Comparison of ENCODE assay signal across 8 cellular contexts in the genomic region with DNA sequence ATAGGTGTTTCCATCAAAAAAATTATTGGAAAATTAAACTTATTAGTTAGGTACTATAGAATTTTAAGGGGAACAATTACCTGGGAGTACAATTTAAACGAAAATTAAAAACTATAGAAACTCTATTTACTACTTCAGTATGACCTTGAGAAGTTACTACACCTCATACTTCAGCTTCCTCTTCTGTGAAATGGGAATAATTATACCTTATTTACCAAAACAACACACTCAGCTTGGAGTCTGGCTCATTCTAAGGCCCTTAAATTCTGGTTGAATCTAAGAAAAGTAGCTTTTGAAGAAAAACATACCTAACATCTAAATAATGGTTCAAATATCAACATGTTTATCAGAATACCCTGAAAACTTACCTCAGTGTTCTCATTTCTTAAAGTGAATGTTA. TPM values are rescaled to one million over a fixed set of nuclear protein-coding genes. Genes with fewer than 3 reads are reported as not detected.
A peak's percentile ranks its signal among the peaks of the same experiment; 100 is the strongest.
DNase-seq lines count a peak whose midpoint lies in the region; ATAC-seq, FAIRE-seq and TF ChIP-seq lines count a peak whose summit lies in the region.
"Had no signal": no experiment of that assay in that cellular context is flagged by ENCODE, and none has a peak within 500 bp of the region (broad histone marks: within the 10 kb centered on the region; RNA-seq: fewer than 3 reads in every experiment).

No MANE protein-coding gene starts in this region.

- no peak for DNase-seq in DND-41
- DNase-seq in Panc1 (ENCODE audit: low read depth, low spot score), result no peak
- no peak for DNase-seq in effector memory CD8-positive, alpha-beta T cell
- no peak for DNase-seq in GM12891 (ENCODE audit: insufficient read length, low spot score)
- no peak for DNase-seq in endothelial cell (ENCODE audit: low spot score)
- DNase-seq: NCI-H446 treated with DMSO at 0.1 percent for 48 hours had no signal

- H2AFZ ChIP-seq in DND-41 (ENCODE audit: low read depth, low read length), result no peak overlapping the region

- H3K9ac ChIP-seq in DND-41 (ENCODE audit: low read depth, low read length) (peak overlapping the region; percentile 89), skeletal muscle satellite cell (ENCODE audit: low read depth, low read length) (peak overlapping the region; percentile 73)

- no peaks in the 10 kb centered on the region for H3K27me3 Mint-ChIP-seq in effector memory CD8-positive, alpha-beta T cell
- H3K27me3 Mint-ChIP-seq in endothelial cell (ENCODE audit: unreplicated experiment), result peaks cover 14% of the 10 kb centered on the region

- no peaks in the 10 kb centered on the region for H3K9me3 ChIP-seq in DND-41 (ENCODE audit: insufficient read depth, low read length, severe bottlenecking)
- no peaks in the 10 kb centered on the region for H3K9me3 ChIP-seq in Panc1 (ENCODE audit: control insufficient read depth, insufficient read depth, low read depth, low read length)
- H3K9me3 ChIP-seq in skeletal muscle satellite cell (replicated peaks; ENCODE audit: low read length), result no peaks in the 10 kb centered on the region

- peaks cover 56% of the 10 kb centered on the region for H3K79me2 ChIP-seq in DND-41 (ENCODE audit: insufficient read depth, low read length)

- no peak for FAIRE-seq in GM12891 (lab: Jason Lieb, UNC)

- H3K27me3 ChIP-seq in DND-41 (ENCODE audit: insufficient read depth, low read length, poor library complexity) (no peaks in the 10 kb centered on the region), Panc1 (ENCODE audit: control insufficient read depth, insufficient read depth, low read length) (no peaks in the 10 kb centered on the region), skeletal muscle satellite cell (ENCODE audit: control insufficient read depth, insufficient read depth, low read length) (no peaks in the 10 kb centered on the region)

- CTCF ChIA-PET in Panc1 (lab: Charles Lee), result no interaction called here

- H3K27ac Mint-ChIP-seq in effector memory CD8-positive, alpha-beta T cell, result peak overlapping the region; percentile 97 to 99
- H3K27ac Mint-ChIP-seq in endothelial cell (ENCODE audit: unreplicated experiment), result no peak overlapping the region

- POLR2A ChIA-PET in Panc1 (lab: Charles Lee), result no interaction called here

- TF ChIP-seq CTCF in DND-41 (IDR thresholded peaks at IDR 0.05; ENCODE audit: borderline replicate concordance, extremely low read depth, low read length, poor library complexity, severe bottlenecking) (no peak), Panc1 (IDR thresholded peaks at IDR 0.05) (no peak), endothelial cell (IDR thresholded peaks at IDR 0.05; ENCODE audit: unreplicated experiment) (no peak)

- in situ Hi-C loops in Panc1 (cut with HindIII; ENCODE audit: low pct_unique_long_range_greater_than_20kb, low sequenced_read_pairs), result loop anchor here (25.0 kb wide), 1 partner anchor 118 kb away; no protein-coding TSS in a partner anchor

- peaks cover 35 to 46% of the 10 kb centered on the region in 2 donors for H3K4me1 Mint-ChIP-seq in effector memory CD8-positive, alpha-beta T cell (ENCODE audit: low read depth in 2 of 2)
- peaks cover 24% of the 10 kb centered on the region for H3K4me1 Mint-ChIP-seq in endothelial cell (ENCODE audit: unreplicated experiment)

- peaks cover 63% of the 10 kb centered on the region for H3K4me1 ChIP-seq in DND-41 (ENCODE audit: insufficient read depth, low read length)
- H3K4me1 ChIP-seq in Panc1 (ENCODE audit: control insufficient read depth, insufficient read depth, low read length), result peaks cover 13% of the 10 kb centered on the region
- H3K4me1 ChIP-seq in skeletal muscle satellite cell (ENCODE audit: control insufficient read depth, insufficient read depth, low read length), result peaks cover 53% of the 10 kb centered on the region

- no peaks in the 10 kb centered on the region for H3K9me3 Mint-ChIP-seq in effector memory CD8-positive, alpha-beta T cell
- no peaks in the 10 kb centered on the region for H3K9me3 Mint-ChIP-seq in endothelial cell (ENCODE audit: unreplicated experiment)

- peak overlapping the region in 1 of 2 experiments; percentile 82; a peak in 1 of 4 replicates for H3K4me3 ChIP-seq in DND-41 (ENCODE audit: low read depth in 1 of 2, low read length in 2 of 2)
- peak overlapping the region; percentile 93 to 94; a peak in 3 of 4 replicates for H3K4me3 ChIP-seq in Panc1 (ENCODE audit: low read depth in 2 of 2, low read length in 2 of 2)
- peak overlapping the region; percentile 88 for H3K4me3 ChIP-seq in skeletal muscle satellite cell (ENCODE audit: low read length)

- intact Hi-C loops in Panc1 (cut with micrococcal nuclease; ENCODE audit: unreplicated experiment), result no loop called here

- ATAC-seq in DND-41 (ENCODE audit: insufficient read depth, low read depth), result no peak
- ATAC-seq in Panc1, result no peak
- ATAC-seq in effector memory CD8-positive, alpha-beta T cell (replicated peaks), result no peak
- no peak for ATAC-seq in GM21515 (IDR thresholded peaks at IDR 0.05; ENCODE audit: unreplicated experiment)

- peaks cover 50% of the 10 kb centered on the region for H3K36me3 ChIP-seq in DND-41 (ENCODE audit: insufficient read depth, low read length)
- peaks cover 41% of the 10 kb centered on the region for H3K36me3 ChIP-seq in Panc1 (ENCODE audit: control insufficient read depth, insufficient read depth, low read length)
- H3K36me3 ChIP-seq in skeletal muscle satellite cell (ENCODE audit: insufficient read depth, low read length), result peaks cover 49% of the 10 kb centered on the region

- no peak for TF ChIP-seq POLR2A in GM12891 (IDR thresholded peaks at IDR 0.05; ENCODE audit: low read depth, low read length)

- peak overlapping the region; percentile 95; the same call in 1 of the 2 replicates for H3K27ac ChIP-seq in DND-41 (ENCODE audit: low read length)
- H3K27ac ChIP-seq in Panc1 (ENCODE audit: low read length), result peak overlapping the region; percentile 93; the same call in 1 of the 2 replicates

- H3K4me2 ChIP-seq in DND-41 (ENCODE audit: insufficient read depth, low read length), result peak overlapping the region; percentile 77
- peak overlapping the region; percentile 93 for H3K4me2 ChIP-seq in skeletal muscle satellite cell (ENCODE audit: low read length)

- 0 out of 2 replicates have a peak, but pooled peaks cover 4% of the 10 kb centered on the region for H4K20me1 ChIP-seq in DND-41 (ENCODE audit: insufficient read depth, low read length)

- H3K4me3 Mint-ChIP-seq in effector memory CD8-positive, alpha-beta T cell, result peak overlapping the region; percentile 89 to 97
- no peak overlapping the region for H3K4me3 Mint-ChIP-seq in endothelial cell (ENCODE audit: unreplicated experiment)

- peaks cover 92% of the 10 kb centered on the region for H3K36me3 Mint-ChIP-seq in effector memory CD8-positive, alpha-beta T cell (ENCODE audit: insufficient read depth)
- peaks cover 4% of the 10 kb centered on the region for H3K36me3 Mint-ChIP-seq in endothelial cell (ENCODE audit: low read depth, unreplicated experiment)

- BruUV-seq in Panc1 (replicated peaks; lab: Mats Ljungman, UMichigan), result no TSS peak

TF ChIP-seq in GM12891, 5 proteins besides CTCF, POLR2A, EP300 and RAD21:
- no peak for TF ChIP-seq POU2F2 (IDR thresholded peaks at IDR 0.05; ENCODE audit: low read depth, low read length)
- no peak for TF ChIP-seq POLR2AphosphoS5 (IDR thresholded peaks at IDR 0.05; ENCODE audit: low read depth, low read length)
- no peak for TF ChIP-seq PAX5 (IDR thresholded peaks at IDR 0.05; ENCODE audit: insufficient read depth, low read length, severe bottlenecking)
- no peak for TF ChIP-seq SPI1 (IDR thresholded peaks at IDR 0.05; ENCODE audit: low read depth, low read length)
- TF ChIP-seq TAF1 (IDR thresholded peaks at IDR 0.05; ENCODE audit: low read depth, low read length), result no peak

RNA-seq across cellular contexts. Expression of gene NABP1, which starts 2.7 kb away (rescaled TPM):
- 38.7 TPM for total RNA-seq in Panc1 (2021; ENCODE audit: unreplicated experiment)
- 10.0 TPM for polyA plus RNA-seq in Panc1 (2012; ENCODE audit: insufficient read length)
- 62.9 and 107 TPM in 2 replicates for total RNA-seq in skeletal muscle satellite cell (2012; rRNA removed)
- polyA plus RNA-seq in GM12891 (2012; ENCODE audit: low read depth, missing spikeins), result 7.8 TPM
- 20.5 TPM for total RNA-seq in endothelial cell (ENCODE audit: unreplicated experiment)
